ENCODE assay signal across 8 cellular contexts in the genomic region with DNA sequence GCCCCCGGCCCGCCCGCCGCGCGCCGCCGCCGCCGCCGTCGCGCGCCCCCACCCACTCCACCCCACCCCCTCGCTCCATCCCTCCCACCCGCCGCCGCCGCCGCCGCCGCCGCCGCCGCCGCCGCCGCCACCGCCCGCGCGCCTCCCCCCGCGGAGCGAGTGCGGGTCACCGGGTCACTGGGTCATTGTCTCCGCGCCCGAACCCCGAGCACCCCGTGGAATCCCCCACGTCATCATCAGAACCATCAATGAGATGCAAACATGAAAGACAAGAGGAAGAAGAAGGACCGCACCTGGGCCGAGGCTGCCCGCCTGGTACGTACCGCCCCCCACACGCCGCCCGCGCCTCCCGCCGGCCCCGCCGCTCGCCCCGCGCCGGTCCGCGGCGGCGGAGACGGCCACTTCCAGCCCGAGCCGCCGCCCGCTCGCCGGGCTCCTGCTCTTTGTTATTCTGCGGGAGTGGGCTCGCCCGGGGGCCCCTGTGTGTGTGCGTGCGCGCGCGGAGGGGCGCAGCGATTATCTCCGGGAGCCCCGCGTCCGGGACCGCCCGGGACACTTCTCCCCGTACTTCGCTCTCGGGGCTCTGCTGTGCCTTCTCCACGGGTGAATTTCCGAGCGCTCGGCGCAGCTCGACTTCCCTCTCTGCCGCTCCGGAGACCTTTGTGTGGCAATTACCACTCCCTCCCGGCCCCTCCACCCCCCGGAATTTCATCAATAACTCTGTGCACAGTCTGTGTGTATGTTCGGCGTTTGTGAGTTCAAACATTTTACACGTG. TPM values are rescaled to one million over a fixed set of nuclear protein-coding genes. Genes with fewer than 3 reads are reported as not detected.
A peak's percentile ranks its signal among the peaks of the same experiment; 100 is the strongest.
DNase-seq lines count a peak whose midpoint lies in the region; ATAC-seq, FAIRE-seq and TF ChIP-seq lines count a peak whose summit lies in the region.

No MANE protein-coding gene starts in this region.

- H3K9me3 ChIP-seq in RWPE2 (ENCODE audit: severe bottlenecking) (no peaks in the 10 kb centered on the region), gastroesophageal sphincter (no peaks in the 10 kb centered on the region)

- peaks cover 0 to 8% (median 6%) of the 10 kb centered on the region in 9 donors for H3K9me3 Mint-ChIP-seq in naive thymus-derived CD8-positive, alpha-beta T cell

- H3K27ac Mint-ChIP-seq in naive thymus-derived CD8-positive, alpha-beta T cell, result no peak overlapping the region

- H3K36me3 ChIP-seq in RWPE2 (ENCODE audit: low read depth), result no peaks in the 10 kb centered on the region
- no peaks in the 10 kb centered on the region for H3K36me3 ChIP-seq in gastroesophageal sphincter

- H3K27me3 ChIP-seq in RWPE2 (ENCODE audit: insufficient read depth, poor library complexity, severe bottlenecking) (peaks cover 78% of the 10 kb centered on the region), gastroesophageal sphincter (peaks cover 41% of the 10 kb centered on the region)

- FAIRE-seq in HTR-8/SVneo (lab: Jason Lieb, UNC), result no peak

- TF ChIP-seq CTCF in RWPE2 (IDR thresholded peaks at IDR 0.05; ENCODE audit: poor library complexity, severe bottlenecking) (no peak), gastroesophageal sphincter (IDR thresholded peaks at IDR 0.05) (no peak)

- no peak for TF ChIP-seq POLR2A in gastroesophageal sphincter (IDR thresholded peaks at IDR 0.05)

- no peak overlapping the region for H3K4me3 Mint-ChIP-seq in naive thymus-derived CD8-positive, alpha-beta T cell

- H3K4me3 ChIP-seq in RWPE2 (ENCODE audit: severe bottlenecking), result peak overlapping the region; percentile 5
- H3K4me3 ChIP-seq in gastroesophageal sphincter, result peak overlapping the region; percentile 42 to 67

- peak; percentile 16 for ATAC-seq in GM18511 (IDR thresholded peaks at IDR 0.05; ENCODE audit: unreplicated experiment)
- peak; percentile 49; the same call in 1 of the 3 replicates for ATAC-seq in RWPE2 (ENCODE audit: low read depth)
- peak; percentile 61 for ATAC-seq in gastroesophageal sphincter
- no peak for ATAC-seq in naive thymus-derived CD8-positive, alpha-beta T cell

- peaks cover 3% of the 10 kb centered on the region for H3K4me1 ChIP-seq in RWPE2 (ENCODE audit: insufficient read depth, poor library complexity, severe bottlenecking)
- H3K4me1 ChIP-seq in gastroesophageal sphincter, result peaks cover 0 to 23% (median 6%) of the 10 kb centered on the region in 3 donors

- TF ChIP-seq EP300 in gastroesophageal sphincter (IDR thresholded peaks at IDR 0.05), result no peak

- H3K4me1 Mint-ChIP-seq in naive thymus-derived CD8-positive, alpha-beta T cell, result peaks cover 2 to 6% (median 5%) of the 10 kb centered on the region in 4 donors

- H3K27ac ChIP-seq in RWPE2 (ENCODE audit: poor library complexity, severe bottlenecking) (no peak overlapping the region), gastroesophageal sphincter (peak overlapping the region in 3 of 4 donors; percentile 80 to 82 (median 81))

- H3K27me3 Mint-ChIP-seq in naive thymus-derived CD8-positive, alpha-beta T cell, result peaks cover 9 to 27% (median 14%) of the 10 kb centered on the region in 5 donors

- peaks cover 0 to 6% (median 2%) of the 10 kb centered on the region in 3 donors for H3K36me3 Mint-ChIP-seq in naive thymus-derived CD8-positive, alpha-beta T cell

- 0% methylated on average over 10 of the region's 103 CpGs; no CpG with 5 or more reads in 1 of the 2 donors for WGBS in gastroesophageal sphincter (ENCODE audit: low coverage in 1 of 2), 2 donors

- POLR2A ChIA-PET in naive thymus-derived CD8-positive, alpha-beta T cell (lab: Charles Lee), result no interaction called here

- DNase-seq in RWPE2 (ENCODE audit: low spot score) (no peak), nucleus accumbens (lab: John Stamatoyannopoulos, UW) (peak in 47 of 56 donors; percentile 6 to 75 (median 50)), GOT3 (lab: John Stamatoyannopoulos, UW) (no peak), HTR-8/SVneo (ENCODE audit: insufficient read length, low spot score) (no peak)
- DNase-seq in naive thymus-derived CD8-positive, alpha-beta T cell, result no peak
- no peak for DNase-seq in activated naive CD4-positive, alpha-beta T cell treated with anti-CD3 and anti-CD28 coated beads, Interleukin-2, amount 50 U/mL, for 16 hours

RNA-seq across cellular contexts. Expression of a gene that starts 0.5 kb away (rescaled TPM):
- 1 to 10 TPM in 3 of 4 donors, under 1 TPM in 1; 0.93 to 2.2 (median 1.5) TPM for total RNA-seq in gastroesophageal sphincter
- not detected for total RNA-seq in naive thymus-derived CD8-positive, alpha-beta T cell
- polyA plus RNA-seq in naive thymus-derived CD8-positive, alpha-beta T cell, result not detected

Comparison
In these comparisons a context has a peak if more than half of its experiments do, and no peak if none do; other contexts are left out.
1. ATAC-seq: peak in GM18511 (single experiment), RWPE2 (single experiment) and gastroesophageal sphincter (single experiment); none in naive thymus-derived CD8-positive, alpha-beta T cell (0 of 2).
2. DNase-seq: peak in nucleus accumbens (47 of 56); none in RWPE2 (single experiment), naive thymus-derived CD8-positive, alpha-beta T cell (0 of 10), activated naive CD4-positive, alpha-beta T cell treated with anti-CD3 and anti-CD28 coated beads, Interleukin-2, amount 50 U/mL, for 16 hours (single experiment), GOT3 (single experiment) and HTR-8/SVneo (single experiment).